8 cellular contexts compared by ENCODE assay signal in the genomic region with DNA sequence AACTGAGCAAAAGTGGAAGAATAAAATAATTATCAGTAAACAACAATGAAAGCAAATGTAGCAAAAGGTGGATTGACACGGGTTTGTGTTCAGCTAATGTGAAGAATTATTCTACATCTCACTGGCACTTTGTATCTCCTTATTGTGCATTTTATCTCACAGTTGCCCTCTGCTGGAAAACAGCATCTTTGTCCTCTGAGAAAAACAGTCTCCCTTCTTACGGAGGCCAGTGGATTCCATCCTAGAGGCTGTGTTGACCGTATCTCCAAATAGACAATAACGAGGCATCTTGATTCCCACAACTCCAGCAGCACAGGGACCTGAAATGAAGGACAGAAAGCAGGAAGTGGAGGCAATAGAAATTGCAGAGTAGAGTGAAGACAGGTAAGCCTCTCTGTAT. TPM values are rescaled to one million over a fixed set of nuclear protein-coding genes. Genes with fewer than 3 reads are reported as not detected.
A peak's percentile ranks its signal among the peaks of the same experiment; 100 is the strongest.
DNase-seq lines count a peak whose midpoint lies in the region; ATAC-seq and TF ChIP-seq lines count a peak whose summit lies in the region.

No MANE protein-coding gene starts in this region.

- no peaks in the 10 kb centered on the region for H3K27me3 ChIP-seq in Panc1 (ENCODE audit: control insufficient read depth, insufficient read depth, low read length)
- no peaks in the 10 kb centered on the region for H3K27me3 ChIP-seq in thoracic aorta (replicated peaks; ENCODE audit: insufficient read depth)

- POLR2A ChIA-PET in Panc1 (lab: Charles Lee) = no interaction called here

- peaks cover 8% of the 10 kb centered on the region for H3K27me3 Mint-ChIP-seq in activated CD4-positive, alpha-beta T cell treated with anti-CD3 and anti-CD28 coated beads, Interleukin-2, amount 10 ng/mL, durations not matched to agents 24 days and 14 days

- H3K4me1 ChIP-seq in Panc1 (ENCODE audit: control insufficient read depth, insufficient read depth, low read length) (no peaks in the 10 kb centered on the region), thoracic aorta (ENCODE audit: control insufficient read depth in 1 of 2, low read depth in 2 of 2) (no peaks in the 10 kb centered on the region)

- CTCF ChIA-PET in Panc1 (lab: Charles Lee) = interaction anchor here (0.6 kb wide), 1 partner anchor 429 kb away, joined by 4 read pairs; no protein-coding TSS in a partner anchor

- H3K27ac ChIP-seq in Panc1 (ENCODE audit: low read length) = no peak overlapping the region
- H3K27ac ChIP-seq in thoracic aorta = no peak overlapping the region

- H3K36me3 ChIP-seq in Panc1 (ENCODE audit: control insufficient read depth, insufficient read depth, low read length) (no peaks in the 10 kb centered on the region), thoracic aorta (no peaks in the 10 kb centered on the region)

- in situ Hi-C loops in Panc1 (cut with HindIII; ENCODE audit: low pct_unique_long_range_greater_than_20kb, low sequenced_read_pairs) = no loop called here

- no TSS peak for BruUV-seq in Panc1 (replicated peaks; lab: Mats Ljungman, UMichigan)

- intact Hi-C loops in activated CD4-positive, alpha-beta T cell treated with anti-CD3 and anti-CD28 coated beads, Interleukin-2, amount 10 ng/mL, durations not matched to agents 24 days and 14 days (cut with micrococcal nuclease) = loop anchor here (5.0 kb wide), 1 partner anchor 382 kb away; no protein-coding TSS in a partner anchor
- intact Hi-C loops in Panc1 (cut with micrococcal nuclease; ENCODE audit: unreplicated experiment) = no loop called here

- ATAC-seq in Panc1 = no peak
- no peak for ATAC-seq in thoracic aorta (ENCODE audit: insufficient number of reproducible peaks, low FRiP score, low read depth)
- ATAC-seq in GM19328 (IDR thresholded peaks at IDR 0.05; ENCODE audit: unreplicated experiment) = no peak

- H3K4me3 Mint-ChIP-seq in activated CD4-positive, alpha-beta T cell treated with anti-CD3 and anti-CD28 coated beads, Interleukin-2, amount 10 ng/mL, durations not matched to agents 24 days and 14 days = no peak overlapping the region

- peaks cover 3% of the 10 kb centered on the region for H3K4me1 Mint-ChIP-seq in activated CD4-positive, alpha-beta T cell treated with anti-CD3 and anti-CD28 coated beads, Interleukin-2, amount 10 ng/mL, durations not matched to agents 24 days and 14 days

- H3K36me3 Mint-ChIP-seq in activated CD4-positive, alpha-beta T cell treated with anti-CD3 and anti-CD28 coated beads, Interleukin-2, amount 10 ng/mL, durations not matched to agents 24 days and 14 days (ENCODE audit: low read depth) = no peaks in the 10 kb centered on the region

- TF ChIP-seq CTCF in Panc1 (IDR thresholded peaks at IDR 0.05) (peak; percentile 44; the same call in 1 of the 2 replicates), thoracic aorta (IDR thresholded peaks at IDR 0.05) (peak; percentile 25)

- H3K4me3 ChIP-seq in Panc1 (ENCODE audit: low read depth in 2 of 2, low read length in 2 of 2) (no peak overlapping the region), thoracic aorta (no peak overlapping the region)

- DNase-seq in activated CD4-positive, alpha-beta T cell treated with anti-CD3 and anti-CD28 coated beads, Interleukin-2, amount 10 ng/mL, durations not matched to agents 24 days and 14 days = peak; percentile 66
- DNase-seq in activated CD4-positive, alpha-beta T cell treated with anti-CD3 and anti-CD28 coated beads for 48 hours = no peak
- DNase-seq in Panc1 (ENCODE audit: low read depth, low spot score) (no peak), germinal center (ENCODE audit: low spot score) (peak; percentile 19), thoracic aorta (ENCODE audit: low spot score) (no peak), DMS79 (lab: John Stamatoyannopoulos, UW) (no peak)
- no peak for DNase-seq in activated CD4-positive, CD25-positive, alpha-beta regulatory T cell (lab: John Stamatoyannopoulos, UW)

- no peak overlapping the region for H3K27ac Mint-ChIP-seq in activated CD4-positive, alpha-beta T cell treated with anti-CD3 and anti-CD28 coated beads, Interleukin-2, amount 10 ng/mL, durations not matched to agents 24 days and 14 days

- no peaks in the 10 kb centered on the region for H3K9me3 Mint-ChIP-seq in activated CD4-positive, alpha-beta T cell treated with anti-CD3 and anti-CD28 coated beads, Interleukin-2, amount 10 ng/mL, durations not matched to agents 24 days and 14 days

- no peaks in the 10 kb centered on the region for H3K9me3 ChIP-seq in Panc1 (ENCODE audit: control insufficient read depth, insufficient read depth, low read depth, low read length)
- H3K9me3 ChIP-seq in thoracic aorta = no peaks in the 10 kb centered on the region

RNA-seq across cellular contexts. Expression of gene PLBD1, which starts 51.3 kb away (rescaled TPM):
- total RNA-seq in activated CD4-positive, alpha-beta T cell treated with anti-CD3 and anti-CD28 coated beads, Interleukin-2, amount 10 ng/mL, durations not matched to agents 24 days and 14 days = not detected in 2 replicates
- 37.8 TPM for total RNA-seq in Panc1 (2021; ENCODE audit: unreplicated experiment)
- 30.0 TPM for polyA plus RNA-seq in Panc1 (2012; ENCODE audit: insufficient read length)
- 10 to 100 TPM in 1 of 2 donors, 1 to 10 TPM in 1; 7.0 to 12.8 TPM for total RNA-seq in thoracic aorta

Comparison
In these comparisons a context has a peak if more than half of its experiments do, and no peak if none do; other contexts are left out.
1. DNase-seq: peak in activated CD4-positive, alpha-beta T cell treated with anti-CD3 and anti-CD28 coated beads, Interleukin-2, amount 10 ng/mL, durations not matched to agents 24 days and 14 days (single experiment) and germinal center (single experiment); none in activated CD4-positive, alpha-beta T cell treated with anti-CD3 and anti-CD28 coated beads for 48 hours (single experiment), Panc1 (single experiment), thoracic aorta (single experiment), activated CD4-positive, CD25-positive, alpha-beta regulatory T cell (0 of 4) and DMS79 (single experiment).